Comparison of ENCODE assay signal across 8 cellular contexts in genomic region chr1:6343506-6344405, GRCh38. TPM values are rescaled to one million over a fixed set of nuclear protein-coding genes. Genes with fewer than 3 reads are reported as not detected.
DNase-seq lines count a peak whose midpoint lies in the region; ATAC-seq and TF ChIP-seq lines count a peak whose summit lies in the region.

No MANE protein-coding gene starts in this region.

- no peak for ATAC-seq in HG03025 (IDR thresholded peaks at IDR 0.05; ENCODE audit: low FRiP score, unreplicated experiment)

- H3K36me3 ChIP-seq in NT2/D1 (ENCODE audit: insufficient read depth, insufficient read length, low read length) (peaks cover 7% of the 10 kb centered on the region), fibroblast of lung (ENCODE audit: control insufficient read depth, insufficient read depth, low read length) (no peaks in the 10 kb centered on the region), neural progenitor cell (no peaks in the 10 kb centered on the region), uterus (no peaks in the 10 kb centered on the region)

- no peak overlapping the region for H3K4me3 Mint-ChIP-seq in HFFc6
- no peak overlapping the region for H3K4me3 Mint-ChIP-seq in neural progenitor cell

- no peaks in the 10 kb centered on the region for H3K9me3 ChIP-seq in NT2/D1 (ENCODE audit: insufficient read depth, low read length)
- no peaks in the 10 kb centered on the region for H3K9me3 ChIP-seq in fibroblast of lung (ENCODE audit: control insufficient read depth, insufficient read depth, low read depth, low read length)
- H3K9me3 ChIP-seq in neural progenitor cell (ENCODE audit: low read depth): no peaks in the 10 kb centered on the region
- H3K9me3 ChIP-seq in uterus: no peaks in the 10 kb centered on the region

- H3K36me3 Mint-ChIP-seq in HFFc6 (ENCODE audit: low read depth) (no peaks in the 10 kb centered on the region), neural progenitor cell (no peaks in the 10 kb centered on the region)

- H3K4me2 ChIP-seq in fibroblast of lung (ENCODE audit: extremely low read depth, insufficient read depth, low read length) (no peak overlapping the region), neural progenitor cell (no peak overlapping the region)

- peaks cover 5% of the 10 kb centered on the region for H3K4me1 ChIP-seq in NT2/D1 (ENCODE audit: insufficient read depth, insufficient read length)
- H3K4me1 ChIP-seq in fibroblast of lung (ENCODE audit: control insufficient read depth, extremely low read depth, insufficient read depth, low read length): no peaks in the 10 kb centered on the region
- peaks cover 26% of the 10 kb centered on the region for H3K4me1 ChIP-seq in neural progenitor cell
- H3K4me1 ChIP-seq in uterus: no peaks in the 10 kb centered on the region

- H3K9ac ChIP-seq in NT2/D1 (ENCODE audit: insufficient read length, low read depth): no peak overlapping the region
- H3K9ac ChIP-seq in fibroblast of lung (ENCODE audit: insufficient read depth, low read length): no peak overlapping the region
- H3K9ac ChIP-seq in neural progenitor cell: no peak overlapping the region

- no peaks in the 10 kb centered on the region for H4K20me1 ChIP-seq in fibroblast of lung (ENCODE audit: control insufficient read depth, extremely low read depth, insufficient read depth, low read length)
- peaks cover 22% of the 10 kb centered on the region for H4K20me1 ChIP-seq in neural progenitor cell (ENCODE audit: low read depth)

- H3K9me3 Mint-ChIP-seq in HFFc6 (no peaks in the 10 kb centered on the region), neural progenitor cell (no peaks in the 10 kb centered on the region)

- peaks cover 9% of the 10 kb centered on the region for H3K4me1 Mint-ChIP-seq in HFFc6 (ENCODE audit: low read depth)
- H3K4me1 Mint-ChIP-seq in neural progenitor cell: peaks cover 47% of the 10 kb centered on the region

- H3K27me3 ChIP-seq in NT2/D1 (ENCODE audit: insufficient read depth, insufficient read length): no peaks in the 10 kb centered on the region
- H3K27me3 ChIP-seq in fibroblast of lung (ENCODE audit: control insufficient read depth, insufficient read depth, low read length): no peaks in the 10 kb centered on the region
- no peaks in the 10 kb centered on the region for H3K27me3 ChIP-seq in neural progenitor cell
- no peaks in the 10 kb centered on the region for H3K27me3 ChIP-seq in uterus

- TF ChIP-seq POLR2A in uterus (IDR thresholded peaks at IDR 0.05): no peak

- peak overlapping the region; percentile 69 for H3K27ac Mint-ChIP-seq in HFFc6
- H3K27ac Mint-ChIP-seq in neural progenitor cell: no peak overlapping the region

- H3K27ac ChIP-seq in fibroblast of lung (ENCODE audit: insufficient read depth, low read length) (no peak overlapping the region), neural progenitor cell (no peak overlapping the region), uterus (no peak overlapping the region)

- DNase-seq in COLO829 (ENCODE audit: low spot score) (peak; percentile 70), HFFc6 (peak; percentile 88), NT2/D1 (ENCODE audit: low read depth, low spot score) (peak; percentile 13), fibroblast of lung (ENCODE audit: low read depth in 2 of 2) (peak; percentile 73 to 84), neural progenitor cell (ENCODE audit: low spot score) (peak; percentile 91), uterus (peak; percentile 49 to 73)
- DNase-seq in activated T-cell treated with anti-CD3 and anti-CD28 coated beads, Interleukin-2, amount 50 U/mL, for 48 hours: peak; percentile 81

- no peak overlapping the region for H2AFZ ChIP-seq in fibroblast of lung (ENCODE audit: low read length)
- no peak overlapping the region for H2AFZ ChIP-seq in neural progenitor cell (replicated peaks)

- H3K79me2 ChIP-seq in fibroblast of lung (ENCODE audit: control insufficient read depth, insufficient read depth, low read length) (no peaks in the 10 kb centered on the region), neural progenitor cell (ENCODE audit: low read depth) (no peaks in the 10 kb centered on the region)

- H3K4me3 ChIP-seq in NT2/D1 (ENCODE audit: insufficient read length, low read depth) (no peak overlapping the region), fibroblast of lung (replicated peaks in 1 of 4; ENCODE audit: control extremely low read depth in 1 of 4, insufficient read depth in 1 of 4, low read depth in 3 of 4, low read length in 4 of 4) (no peak overlapping the region), neural progenitor cell (no peak overlapping the region), uterus (no peak overlapping the region)

- no peaks in the 10 kb centered on the region; the same call in none of the 2 replicates for H3K27me3 Mint-ChIP-seq in HFFc6 (ENCODE audit: insufficient read depth)
- H3K27me3 Mint-ChIP-seq in neural progenitor cell (ENCODE audit: insufficient read depth, low read depth): peaks cover 5% of the 10 kb centered on the region

- intact Hi-C loops in uterus (cut with DNase I; ENCODE audit: low total_unique reads): no loop called here

- peaks cover 29% of the 10 kb centered on the region for H3F3A ChIP-seq in neural progenitor cell (ENCODE audit: low read depth)

- peak; percentile 97 for TF ChIP-seq CTCF in HFFc6 (IDR thresholded peaks at IDR 0.05)
- peak; percentile 99 for TF ChIP-seq CTCF in fibroblast of lung (conservative IDR thresholded peaks at IDR 0.05 in 1 of 2, IDR thresholded peaks at IDR 0.05 in 1 of 2; ENCODE audit: low read depth in 1 of 2, low read length in 2 of 2)
- TF ChIP-seq CTCF in neural progenitor cell (IDR thresholded peaks at IDR 0.05): peak; percentile 99
- peak; percentile 67 to 91 (median 82) for TF ChIP-seq CTCF in uterus (IDR thresholded peaks at IDR 0.05)

RNA-seq across cellular contexts. Expression of gene ACOT7, which starts 49.8 kb away (rescaled TPM):
- total RNA-seq in HFFc6 (2021; fragmentation: NEBNext Ultra II Directional; extraction: Animal tissue kit (Norgen Biotek cat#: 25700)): 100 to 1,000 TPM; 103 to 125 (median 111) TPM
- 22.3 and 58.0 TPM in 2 replicates for total RNA-seq in fibroblast of lung
- 50.7 and 141 TPM in 2 replicates for polyA plus RNA-seq in fibroblast of lung
- 52.2 and 154 TPM in 2 replicates for polyA plus RNA-seq in fibroblast of lung (2012)
- 41.2 and 134 TPM in 2 replicates for polyA minus RNA-seq in fibroblast of lung (ENCODE audit: low replicate concordance)
- total RNA-seq in neural progenitor cell (ENCODE audit: low replicate concordance): 19.6 and 44.9 TPM in 2 replicates
- total RNA-seq in uterus: 10 to 100 TPM in 2 of 4 donors, 1 to 10 TPM in 2; 7.4 to 27.6 (median 12.4) TPM

Comparison
In these comparisons a context has a peak if more than half of its experiments do, and no peak if none do; other contexts are left out.
1. DNase-seq: peak in every context shown above with its lines; median percentile 91 in neural progenitor cell; 88 in HFFc6; 81 in activated T-cell treated with anti-CD3 and anti-CD28 coated beads, Interleukin-2, amount 50 U/mL, for 48 hours; 78 in fibroblast of lung; 70 in COLO829; 61 in uterus; 13 in NT2/D1.